7 cellular contexts compared by ENCODE assay signal in the genomic region with DNA sequence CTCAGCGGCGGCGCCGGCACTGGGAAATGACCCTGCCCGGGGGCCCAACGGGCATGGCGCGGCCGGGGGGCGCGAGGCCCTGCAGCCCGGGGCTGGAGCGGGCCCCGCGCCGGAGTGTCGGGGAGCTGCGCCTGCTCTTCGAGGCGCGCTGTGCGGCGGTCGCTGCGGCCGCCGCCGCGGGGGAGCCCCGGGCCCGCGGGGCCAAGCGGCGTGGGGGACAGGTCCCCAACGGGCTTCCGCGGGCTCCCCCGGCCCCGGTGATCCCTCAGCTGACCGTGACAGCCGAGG. TPM values are rescaled to one million over a fixed set of nuclear protein-coding genes. Genes with fewer than 3 reads are reported as not detected.
DNase-seq lines count a peak whose midpoint lies in the region; ATAC-seq and TF ChIP-seq lines count a peak whose summit lies in the region.

No MANE protein-coding gene starts in this region.

- no peaks in the 10 kb centered on the region for H3K9me3 ChIP-seq in MG63

- H3K27ac Mint-ChIP-seq in stimulated activated effector memory CD8-positive, alpha-beta T cell treated with anti-CD3 and anti-CD28 coated beads, Interleukin-12 subunit alpha, Interleukin-12 subunit beta, amount 100 ng/mL, for 72 hours, result no peak overlapping the region
- H3K27ac Mint-ChIP-seq in type B pancreatic cell, result no peak overlapping the region

- no peaks in the 10 kb centered on the region for H3K9me3 Mint-ChIP-seq in stimulated activated effector memory CD8-positive, alpha-beta T cell treated with anti-CD3 and anti-CD28 coated beads, Interleukin-12 subunit alpha, Interleukin-12 subunit beta, amount 100 ng/mL, for 72 hours
- no peaks in the 10 kb centered on the region for H3K9me3 Mint-ChIP-seq in type B pancreatic cell

- H3K36me3 ChIP-seq in MG63, result no peaks in the 10 kb centered on the region

- no peak for TF ChIP-seq CTCF in fibroblast of pulmonary artery (IDR thresholded peaks at IDR 0.05; ENCODE audit: low read length, missing control alignments)
- no peak for TF ChIP-seq CTCF in type B pancreatic cell (conservative IDR thresholded peaks at IDR 0.05)

- H3K36me3 Mint-ChIP-seq in stimulated activated effector memory CD8-positive, alpha-beta T cell treated with anti-CD3 and anti-CD28 coated beads, Interleukin-12 subunit alpha, Interleukin-12 subunit beta, amount 100 ng/mL, for 72 hours, result peaks cover 14% of the 10 kb centered on the region
- H3K36me3 Mint-ChIP-seq in type B pancreatic cell, result no peaks in the 10 kb centered on the region

- no peaks in the 10 kb centered on the region for H3K27me3 ChIP-seq in MG63

- H3K4me3 ChIP-seq in MG63 (0 out of 2 replicates have a peak overlapping the region, but pooled peaks have one; percentile 25), fibroblast of pulmonary artery (replicated peaks; ENCODE audit: low read depth, low read length) (peak overlapping the region; percentile 28)

- peak overlapping the region; percentile 75 for H3K4me3 Mint-ChIP-seq in stimulated activated effector memory CD8-positive, alpha-beta T cell treated with anti-CD3 and anti-CD28 coated beads, Interleukin-12 subunit alpha, Interleukin-12 subunit beta, amount 100 ng/mL, for 72 hours
- H3K4me3 Mint-ChIP-seq in type B pancreatic cell, result no peak overlapping the region

- ATAC-seq in GM21390 (IDR thresholded peaks at IDR 0.05; ENCODE audit: unreplicated experiment), result peak; percentile 20
- ATAC-seq in stimulated activated effector memory CD8-positive, alpha-beta T cell treated with anti-CD3 and anti-CD28 coated beads, Interleukin-12 subunit alpha, Interleukin-12 subunit beta, amount 100 ng/mL, for 72 hours, result peak; percentile 35

- peaks cover 30% of the 10 kb centered on the region for H3K4me1 Mint-ChIP-seq in stimulated activated effector memory CD8-positive, alpha-beta T cell treated with anti-CD3 and anti-CD28 coated beads, Interleukin-12 subunit alpha, Interleukin-12 subunit beta, amount 100 ng/mL, for 72 hours
- H3K4me1 Mint-ChIP-seq in type B pancreatic cell (ENCODE audit: unreplicated experiment), result peaks cover 7% of the 10 kb centered on the region

- H3K27me3 Mint-ChIP-seq in type B pancreatic cell, result peaks cover 60% of the 10 kb centered on the region

- DNase-seq in MG63, result no peak
- DNase-seq in fibroblast of pulmonary artery (ENCODE audit: low read depth), result no peak
- DNase-seq in stimulated activated effector memory CD8-positive, alpha-beta T cell treated with anti-CD3 and anti-CD28 coated beads, Interleukin-12 subunit alpha, Interleukin-12 subunit beta, amount 100 ng/mL, for 72 hours (ENCODE audit: low spot score in 2 of 2), result no peak
- DNase-seq in effector CD8-positive, alpha-beta T cell (lab: John Stamatoyannopoulos, UW), result no peak
- DNase-seq in type B pancreatic cell (ENCODE audit: extremely low spot score, unreplicated experiment), result no peak
- DNase-seq in hypothalamus (lab: John Stamatoyannopoulos, UW), result no peak

RNA-seq across cellular contexts. Expression of gene ITPKA, which starts 0.2 kb away (rescaled TPM):
- 1.4 and 1.6 TPM in 2 replicates for total RNA-seq in MG63 (2014; rRNA removed; shearing (Covaris generic); ENCODE audit: low replicate concordance)
- total RNA-seq in type B pancreatic cell (ENCODE audit: low replicate concordance), result 1.5 and 1.9 TPM in 2 replicates

RNA-seq across cellular contexts. Expression of gene LTK, which starts 19.8 kb away (rescaled TPM):
- not detected in 2 replicates for total RNA-seq in MG63 (2014; rRNA removed; shearing (Covaris generic); ENCODE audit: low replicate concordance)
- 0.51 and 0.55 TPM in 2 replicates for total RNA-seq in type B pancreatic cell (ENCODE audit: low replicate concordance)

RNA-seq across cellular contexts. Expression of gene RPAP1, which starts 50.2 kb away (rescaled TPM):
- 6.2 and 7.9 TPM in 2 replicates for total RNA-seq in MG63 (2014; rRNA removed; shearing (Covaris generic); ENCODE audit: low replicate concordance)
- 54.4 and 68.3 TPM in 2 replicates for total RNA-seq in type B pancreatic cell (ENCODE audit: low replicate concordance)
